1 cellular context compared by ENCODE assay signal in the genomic region with DNA sequence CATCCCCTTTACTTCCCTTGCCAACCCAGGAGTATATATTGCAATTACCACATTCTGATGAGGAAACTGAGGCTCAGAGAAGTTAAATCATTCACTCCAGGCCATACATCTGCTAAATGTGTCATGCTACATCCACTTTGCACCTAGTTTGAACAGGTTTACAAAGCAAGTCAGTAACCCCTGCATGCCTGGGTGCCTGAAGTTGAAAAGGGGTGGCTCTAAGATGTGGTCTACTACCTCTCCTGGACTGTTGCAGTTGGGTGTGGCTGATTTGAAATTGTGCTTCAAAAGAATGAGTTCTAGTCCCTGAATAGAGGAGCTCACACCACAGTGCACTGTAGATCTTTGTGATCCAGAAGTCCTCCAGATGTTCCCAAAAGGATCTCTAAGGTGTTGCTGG.
TF ChIP-seq lines count a peak whose summit lies in the region.

No MANE protein-coding gene starts in this region.

TF ChIP-seq in HepG2, 621 proteins besides CTCF, POLR2A, EP300 and RAD21:
- TF ChIP-seq, protein P1, sequence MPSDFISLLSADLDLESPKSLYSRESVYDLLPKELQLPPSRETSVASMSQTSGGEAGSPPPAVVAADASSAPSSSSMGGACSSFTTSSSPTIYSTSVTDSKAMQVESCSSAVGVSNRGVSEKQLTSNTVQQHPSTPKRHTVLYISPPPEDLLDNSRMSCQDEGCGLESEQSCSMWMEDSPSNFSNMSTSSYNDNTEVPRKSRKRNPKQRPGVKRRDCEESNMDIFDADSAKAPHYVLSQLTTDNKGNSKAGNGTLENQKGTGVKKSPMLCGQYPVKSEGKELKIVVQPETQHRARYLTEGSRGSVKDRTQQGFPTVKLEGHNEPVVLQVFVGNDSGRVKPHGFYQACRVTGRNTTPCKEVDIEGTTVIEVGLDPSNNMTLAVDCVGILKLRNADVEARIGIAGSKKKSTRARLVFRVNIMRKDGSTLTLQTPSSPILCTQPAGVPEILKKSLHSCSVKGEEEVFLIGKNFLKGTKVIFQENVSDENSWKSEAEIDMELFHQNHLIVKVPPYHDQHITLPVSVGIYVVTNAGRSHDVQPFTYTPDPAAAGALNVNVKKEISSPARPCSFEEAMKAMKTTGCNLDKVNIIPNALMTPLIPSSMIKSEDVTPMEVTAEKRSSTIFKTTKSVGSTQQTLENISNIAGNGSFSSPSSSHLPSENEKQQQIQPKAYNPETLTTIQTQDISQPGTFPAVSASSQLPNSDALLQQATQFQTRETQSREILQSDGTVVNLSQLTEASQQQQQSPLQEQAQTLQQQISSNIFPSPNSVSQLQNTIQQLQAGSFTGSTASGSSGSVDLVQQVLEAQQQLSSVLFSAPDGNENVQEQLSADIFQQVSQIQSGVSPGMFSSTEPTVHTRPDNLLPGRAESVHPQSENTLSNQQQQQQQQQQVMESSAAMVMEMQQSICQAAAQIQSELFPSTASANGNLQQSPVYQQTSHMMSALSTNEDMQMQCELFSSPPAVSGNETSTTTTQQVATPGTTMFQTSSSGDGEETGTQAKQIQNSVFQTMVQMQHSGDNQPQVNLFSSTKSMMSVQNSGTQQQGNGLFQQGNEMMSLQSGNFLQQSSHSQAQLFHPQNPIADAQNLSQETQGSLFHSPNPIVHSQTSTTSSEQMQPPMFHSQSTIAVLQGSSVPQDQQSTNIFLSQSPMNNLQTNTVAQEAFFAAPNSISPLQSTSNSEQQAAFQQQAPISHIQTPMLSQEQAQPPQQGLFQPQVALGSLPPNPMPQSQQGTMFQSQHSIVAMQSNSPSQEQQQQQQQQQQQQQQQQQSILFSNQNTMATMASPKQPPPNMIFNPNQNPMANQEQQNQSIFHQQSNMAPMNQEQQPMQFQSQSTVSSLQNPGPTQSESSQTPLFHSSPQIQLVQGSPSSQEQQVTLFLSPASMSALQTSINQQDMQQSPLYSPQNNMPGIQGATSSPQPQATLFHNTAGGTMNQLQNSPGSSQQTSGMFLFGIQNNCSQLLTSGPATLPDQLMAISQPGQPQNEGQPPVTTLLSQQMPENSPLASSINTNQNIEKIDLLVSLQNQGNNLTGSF (CRISPR knock-in tag; IDR thresholded peaks at IDR 0.05), result no peak
- TF ChIP-seq ZNF24 (IDR thresholded peaks at IDR 0.05) (no peak), ZNF430 (CRISPR knock-in tag; IDR thresholded peaks at IDR 0.05) (no peak), SP4 (CRISPR knock-in tag; IDR thresholded peaks at IDR 0.05) (no peak), PATZ1 (CRISPR knock-in tag; IDR thresholded peaks at IDR 0.05) (no peak), SRY (CRISPR knock-in tag; IDR thresholded peaks at IDR 0.05) (no peak), HMGA1 (CRISPR knock-in tag; conservative IDR thresholded peaks at IDR 0.05) (no peak), NR1H2 (CRISPR knock-in tag; IDR thresholded peaks at IDR 0.05; ENCODE audit: borderline replicate concordance, low read depth) (no peak), IRX3 (CRISPR knock-in tag; IDR thresholded peaks at IDR 0.05; ENCODE audit: borderline replicate concordance, low read depth) (no peak), HNRNPLL (IDR thresholded peaks at IDR 0.05; ENCODE audit: low read depth, low read length, poor library complexity, severe bottlenecking) (no peak), CEBPB (IDR thresholded peaks at IDR 0.05; ENCODE audit: borderline replicate concordance, low read depth, low read length) (no peak), ZBTB42 (CRISPR knock-in tag; IDR thresholded peaks at IDR 0.05) (no peak), GZF1 (CRISPR knock-in tag; IDR thresholded peaks at IDR 0.05) (no peak), TFDP2 (CRISPR knock-in tag; IDR thresholded peaks at IDR 0.05) (no peak), FIP1L1 (IDR thresholded peaks at IDR 0.05; ENCODE audit: borderline replicate concordance, insufficient read depth, low read depth, low read length) (no peak), MAFK (conservative IDR thresholded peaks at IDR 0.05 in 1 of 2, IDR thresholded peaks at IDR 0.05 in 1 of 2; ENCODE audit: low read length in 2 of 2) (no peak), ZNF761 (CRISPR knock-in tag; conservative IDR thresholded peaks at IDR 0.05) (no peak)
- TF ChIP-seq, protein P2, sequence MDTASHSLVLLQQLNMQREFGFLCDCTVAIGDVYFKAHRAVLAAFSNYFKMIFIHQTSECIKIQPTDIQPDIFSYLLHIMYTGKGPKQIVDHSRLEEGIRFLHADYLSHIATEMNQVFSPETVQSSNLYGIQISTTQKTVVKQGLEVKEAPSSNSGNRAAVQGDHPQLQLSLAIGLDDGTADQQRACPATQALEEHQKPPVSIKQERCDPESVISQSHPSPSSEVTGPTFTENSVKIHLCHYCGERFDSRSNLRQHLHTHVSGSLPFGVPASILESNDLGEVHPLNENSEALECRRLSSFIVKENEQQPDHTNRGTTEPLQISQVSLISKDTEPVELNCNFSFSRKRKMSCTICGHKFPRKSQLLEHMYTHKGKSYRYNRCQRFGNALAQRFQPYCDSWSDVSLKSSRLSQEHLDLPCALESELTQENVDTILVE (CRISPR knock-in tag; IDR thresholded peaks at IDR 0.05), result no peak
- TF ChIP-seq, protein P3, sequence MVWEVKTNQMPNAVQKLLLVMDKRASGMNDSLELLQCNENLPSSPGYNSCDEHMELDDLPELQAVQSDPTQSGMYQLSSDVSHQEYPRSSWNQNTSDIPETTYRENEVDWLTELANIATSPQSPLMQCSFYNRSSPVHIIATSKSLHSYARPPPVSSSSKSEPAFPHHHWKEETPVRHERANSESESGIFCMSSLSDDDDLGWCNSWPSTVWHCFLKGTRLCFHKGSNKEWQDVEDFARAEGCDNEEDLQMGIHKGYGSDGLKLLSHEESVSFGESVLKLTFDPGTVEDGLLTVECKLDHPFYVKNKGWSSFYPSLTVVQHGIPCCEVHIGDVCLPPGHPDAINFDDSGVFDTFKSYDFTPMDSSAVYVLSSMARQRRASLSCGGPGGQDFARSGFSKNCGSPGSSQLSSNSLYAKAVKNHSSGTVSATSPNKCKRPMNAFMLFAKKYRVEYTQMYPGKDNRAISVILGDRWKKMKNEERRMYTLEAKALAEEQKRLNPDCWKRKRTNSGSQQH (CRISPR knock-in tag; IDR thresholded peaks at IDR 0.05; ENCODE audit: low read depth), result no peak
